18 cellular contexts compared by ENCODE assay signal in the genomic region with DNA sequence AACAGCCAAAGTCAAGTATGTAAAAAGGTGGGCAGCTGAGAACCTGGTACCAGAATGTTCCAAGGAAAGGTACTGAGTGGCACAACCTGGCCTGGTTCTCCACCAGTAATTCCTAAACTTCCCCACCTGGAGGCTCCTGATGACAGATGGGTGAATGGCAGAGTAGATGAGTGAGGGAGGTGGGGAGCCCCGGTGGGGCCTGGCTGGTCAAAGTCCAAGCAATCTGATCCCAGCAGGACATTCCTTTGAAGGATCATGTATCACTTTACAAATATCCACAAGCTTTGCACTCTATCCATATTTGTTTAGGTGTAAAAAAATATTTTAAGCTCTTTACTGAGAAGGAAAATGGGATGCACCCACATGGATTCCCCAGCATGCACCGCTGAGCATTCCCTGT.
DNase-seq lines count a peak whose midpoint lies in the region; ATAC-seq and TF ChIP-seq lines count a peak whose summit lies in the region.
"Had no signal": no experiment of that assay in that cellular context is flagged by ENCODE, and none has a peak within 500 bp of the region (broad histone marks: within the 10 kb centered on the region; RNA-seq: fewer than 3 reads in every experiment).

No MANE protein-coding gene starts in this region.

- intact Hi-C loops in Right ventricle myocardium inferior (cut with DNase I), result no loop called here

- POLR2A ChIA-PET in T-cell (lab: Charles Lee), result no interaction called here

- peak; percentile 36 for TF ChIP-seq CTCF in progenitor cell of endocrine pancreas (IDR thresholded peaks at IDR 0.05; ENCODE audit: unreplicated experiment)

- peaks cover 11% of the 10 kb centered on the region for H3K27me3 Mint-ChIP-seq in progenitor cell of endocrine pancreas
- peaks cover 0 to 9% of the 10 kb centered on the region in 2 donors for H3K27me3 Mint-ChIP-seq in T-cell
- H3K27me3 Mint-ChIP-seq in effector memory CD8-positive, alpha-beta T cell, result no peaks in the 10 kb centered on the region
- H3K27me3 Mint-ChIP-seq: CD4-positive, CD25-positive, alpha-beta regulatory T cell had no signal

- peak; percentile 30 for DNase-seq in G401 (ENCODE audit: low spot score)
- peak; percentile 57 for DNase-seq in NCI-H146 (lab: John Stamatoyannopoulos, UW)
- DNase-seq in cerebellar cortex (ENCODE audit: low spot score), result peak; percentile 18
- DNase-seq in progenitor cell of endocrine pancreas (ENCODE audit: low spot score, unreplicated experiment), result no peak
- no peak for DNase-seq in T-cell
- DNase-seq in effector memory CD8-positive, alpha-beta T cell, result no peak
- no peak for DNase-seq in Right ventricle myocardium inferior (ENCODE audit: missing footprints)
- DNase-seq: CD4-positive, CD25-positive, alpha-beta regulatory T cell; GM23248; HCEC 1CT; NCI-H1048; NCI-H1417; NCI-H187; NCI-H446; NCI-H524 treated with DMSO at 0.1 percent for 48 hours; NCI-H82; RPMI8226; SHP77 had no signal

- H3K4me1 Mint-ChIP-seq in progenitor cell of endocrine pancreas (ENCODE audit: low read depth), result peaks cover 35% of the 10 kb centered on the region
- H3K4me1 Mint-ChIP-seq in T-cell, result no peaks in the 10 kb centered on the region
- H3K4me1 Mint-ChIP-seq in effector memory CD8-positive, alpha-beta T cell (ENCODE audit: low read depth in 2 of 2), result no peaks in the 10 kb centered on the region
- H3K4me1 Mint-ChIP-seq: CD4-positive, CD25-positive, alpha-beta regulatory T cell had no signal

- H3K27ac Mint-ChIP-seq in progenitor cell of endocrine pancreas, result peak overlapping the region; percentile 46
- no peak overlapping the region for H3K27ac Mint-ChIP-seq in T-cell
- H3K27ac Mint-ChIP-seq in effector memory CD8-positive, alpha-beta T cell, result no peak overlapping the region
- H3K27ac Mint-ChIP-seq: CD4-positive, CD25-positive, alpha-beta regulatory T cell had no signal

- CTCF ChIA-PET in T-cell (lab: Charles Lee), result no interaction called here

- H3K4me3 Mint-ChIP-seq in progenitor cell of endocrine pancreas (ENCODE audit: low read depth), result peak overlapping the region; percentile 36
- H3K4me3 Mint-ChIP-seq in T-cell, result no peak overlapping the region
- H3K4me3 Mint-ChIP-seq in effector memory CD8-positive, alpha-beta T cell, result no peak overlapping the region
- H3K4me3 Mint-ChIP-seq: CD4-positive, CD25-positive, alpha-beta regulatory T cell had no signal

- in situ Hi-C loops in G401 (cut with HindIII; ENCODE audit: low sequenced_read_pairs), result no loop called here

- H3K36me3 Mint-ChIP-seq in progenitor cell of endocrine pancreas (ENCODE audit: insufficient read depth) (no peaks in the 10 kb centered on the region), T-cell (no peaks in the 10 kb centered on the region)
- H3K36me3 Mint-ChIP-seq in effector memory CD8-positive, alpha-beta T cell (ENCODE audit: insufficient read depth), result no peaks in the 10 kb centered on the region
- H3K36me3 Mint-ChIP-seq: CD4-positive, CD25-positive, alpha-beta regulatory T cell had no signal

- ATAC-seq in T-cell (replicated peaks in 1 of 4) (no peak), Right ventricle myocardium inferior (no peak)
- ATAC-seq in effector memory CD8-positive, alpha-beta T cell (replicated peaks), result no peak

- H3K9me3 Mint-ChIP-seq in progenitor cell of endocrine pancreas (ENCODE audit: low read depth) (no peaks in the 10 kb centered on the region), T-cell (peaks cover 0 to 4% (median 3%) of the 10 kb centered on the region in 3 donors)
- H3K9me3 Mint-ChIP-seq in effector memory CD8-positive, alpha-beta T cell, result peaks cover 5 to 19% of the 10 kb centered on the region in 2 donors

Comparison
In these comparisons a context has a peak if more than half of its experiments do, and no peak if none do; other contexts are left out.
1. DNase-seq: peak in G401 (single experiment), NCI-H146 (single experiment) and cerebellar cortex (single experiment); none in progenitor cell of endocrine pancreas (single experiment), T-cell (0 of 34), effector memory CD8-positive, alpha-beta T cell (0 of 3) and Right ventricle myocardium inferior (single experiment).